In genomic region chr5:116579139-116579538, GRCh38 we compare ENCODE assay signal across 18 cellular contexts. TPM values are rescaled to one million over a fixed set of nuclear protein-coding genes. Genes with fewer than 3 reads are reported as not detected.
DNase-seq lines count a peak whose midpoint lies in the region; ATAC-seq, FAIRE-seq and TF ChIP-seq lines count a peak whose summit lies in the region.
"Had no signal": no experiment of that assay in that cellular context is flagged by ENCODE, and none has a peak within 500 bp of the region (broad histone marks: within the 10 kb centered on the region; RNA-seq: fewer than 3 reads in every experiment).

No MANE protein-coding gene starts in this region.

- no peak overlapping the region for H3K27ac ChIP-seq in kidney (ENCODE audit: low read depth in 2 of 2, low read length in 2 of 2)
- H3K27ac ChIP-seq: 22Rv1 had no signal

- peaks cover 0 to 2% of the 10 kb centered on the region in 2 donors for H3K9me3 Mint-ChIP-seq in activated T-cell treated with anti-CD3 and anti-CD28 coated beads, Interleukin-2, amount 50 U/mL, for 72 hours
- H3K9me3 Mint-ChIP-seq in neural crest cell, result no peaks in the 10 kb centered on the region
- H3K9me3 Mint-ChIP-seq: CD8-positive, alpha-beta T cell; HFFc6 had no signal

- no peak overlapping the region for H3K4me3 ChIP-seq in fibroblast of villous mesenchyme (ENCODE audit: low read depth, low read length)
- no peak overlapping the region for H3K4me3 ChIP-seq in kidney (ENCODE audit: low read length in 2 of 2)
- H3K4me3 ChIP-seq: HAP-1 had no signal

- no peaks in the 10 kb centered on the region for H3K36me3 ChIP-seq in kidney (ENCODE audit: control insufficient read depth in 1 of 2, insufficient read depth in 2 of 2, low read length in 2 of 2)
- H3K36me3 ChIP-seq: HAP-1 had no signal

- peak overlapping the region; percentile 20 for H3K27ac Mint-ChIP-seq in activated T-cell treated with anti-CD3 and anti-CD28 coated beads, Interleukin-2, amount 50 U/mL, for 72 hours
- no peak overlapping the region for H3K27ac Mint-ChIP-seq in neural crest cell (ENCODE audit: unreplicated experiment)
- H3K27ac Mint-ChIP-seq: CD14-positive monocyte; CD8-positive, alpha-beta T cell; HFFc6 had no signal

- H3K4me3 Mint-ChIP-seq in activated T-cell treated with anti-CD3 and anti-CD28 coated beads, Interleukin-2, amount 50 U/mL, for 72 hours, result no peak overlapping the region
- peak overlapping the region; percentile 61 for H3K4me3 Mint-ChIP-seq in neural crest cell
- H3K4me3 Mint-ChIP-seq: CD8-positive, alpha-beta T cell; HFFc6 had no signal

- H3K9ac ChIP-seq in kidney (ENCODE audit: low read length in 2 of 2), result no peak overlapping the region

- H3K4me1 Mint-ChIP-seq in activated T-cell treated with anti-CD3 and anti-CD28 coated beads, Interleukin-2, amount 50 U/mL, for 72 hours (ENCODE audit: low read depth), result peaks cover 33% of the 10 kb centered on the region
- H3K4me1 Mint-ChIP-seq in neural crest cell, result peaks cover 14% of the 10 kb centered on the region

- FAIRE-seq in kidney (lab: Jason Lieb, UNC), result no peak
- FAIRE-seq: GM19239, HTR-8/SVneo had no signal

- H3K9me3 ChIP-seq in kidney (ENCODE audit: control insufficient read depth in 1 of 2, low read length in 2 of 2), result no peaks in the 10 kb centered on the region
- H3K9me3 ChIP-seq: HAP-1 had no signal

- intact Hi-C loops in kidney (cut with DNase I), result no loop called here

- no peak for TF ChIP-seq CTCF in fibroblast of villous mesenchyme (IDR thresholded peaks at IDR 0.05; ENCODE audit: insufficient read depth, low read depth, low read length)
- no peak for TF ChIP-seq CTCF in neural crest cell (conservative IDR thresholded peaks at IDR 0.05)
- TF ChIP-seq CTCF in kidney (IDR thresholded peaks at IDR 0.05; ENCODE audit: borderline replicate concordance, extremely low read depth, insufficient read depth), result no peak

- no peak for ATAC-seq in activated T-cell treated with anti-CD3 and anti-CD28 coated beads, Interleukin-2, amount 50 U/mL, for 72 hours (replicated peaks in 1 of 2)
- ATAC-seq in SK-N-SH treated with all-trans-retinoic acid at 6 μM for 48 hours, result no peak
- ATAC-seq: CD8-positive, alpha-beta T cell had no signal

- H3K36me3 Mint-ChIP-seq in activated T-cell treated with anti-CD3 and anti-CD28 coated beads, Interleukin-2, amount 50 U/mL, for 72 hours (ENCODE audit: insufficient read depth in 2 of 2), result peaks cover 0 to 7% of the 10 kb centered on the region in 2 donors
- H3K36me3 Mint-ChIP-seq in neural crest cell (ENCODE audit: low read depth), result no peaks in the 10 kb centered on the region
- H3K36me3 Mint-ChIP-seq: CD8-positive, alpha-beta T cell had no signal

- H3K27me3 Mint-ChIP-seq in activated T-cell treated with anti-CD3 and anti-CD28 coated beads, Interleukin-2, amount 50 U/mL, for 72 hours (ENCODE audit: low read depth), result peaks cover 63% of the 10 kb centered on the region
- H3K27me3 Mint-ChIP-seq in neural crest cell (ENCODE audit: low read depth), result peaks cover 19% of the 10 kb centered on the region

- peaks cover 0 to 3% of the 10 kb centered on the region in 2 donors for H3K4me1 ChIP-seq in kidney (ENCODE audit: control insufficient read depth in 1 of 2, insufficient read depth in 1 of 2, low read depth in 1 of 2, low read length in 2 of 2)

- DNase-seq in activated T-cell treated with anti-CD3 and anti-CD28 coated beads, Interleukin-2, amount 50 U/mL, for 72 hours, result no peak
- DNase-seq in activated T-cell treated with anti-CD3 and anti-CD28 coated beads for 4 hours, result no peak
- peak; percentile 27 for DNase-seq in fibroblast of villous mesenchyme (ENCODE audit: low read depth)
- no peak for DNase-seq in neural crest cell (ENCODE audit: low read depth, low spot score)
- no peak for DNase-seq in pons (ENCODE audit: low spot score)
- DNase-seq in kidney, result no peak
- no peak for DNase-seq in NCI-H82 (lab: John Stamatoyannopoulos, UW)
- DNase-seq: CD8-positive, alpha-beta T cell; COR-L47; GF-D8; GOT3; HFFc6 had no signal

TF ChIP-seq in SK-N-SH treated with all-trans-retinoic acid at 6 μM for 48 hours, 23 proteins besides CTCF, POLR2A, EP300 and RAD21:
- TF ChIP-seq ESRRG (CRISPR knock-in tag; IDR thresholded peaks at IDR 0.05) (no peak), PATZ1 (CRISPR knock-in tag; IDR thresholded peaks at IDR 0.05; ENCODE audit: borderline replicate concordance) (no peak), ZNF70 (CRISPR knock-in tag; IDR thresholded peaks at IDR 0.05) (no peak), ZNF8 (CRISPR knock-in tag; IDR thresholded peaks at IDR 0.05) (no peak), ZNF565 (CRISPR knock-in tag; conservative IDR thresholded peaks at IDR 0.05; ENCODE audit: low read depth) (no peak), BACH2 (CRISPR knock-in tag; IDR thresholded peaks at IDR 0.05; ENCODE audit: borderline replicate concordance) (no peak), ISL1 (CRISPR knock-in tag; IDR thresholded peaks at IDR 0.05) (no peak), RARB (CRISPR knock-in tag; IDR thresholded peaks at IDR 0.05) (no peak), TCF4 (CRISPR knock-in tag; IDR thresholded peaks at IDR 0.05; ENCODE audit: borderline replicate concordance) (no peak)

RNA-seq across cellular contexts. Expression of gene SEMA6A, which starts 4.5 kb away (rescaled TPM):
- under 1 TPM; 0.23 to 0.50 TPM for total RNA-seq in activated T-cell treated with anti-CD3 and anti-CD28 coated beads, Interleukin-2, amount 50 U/mL, for 72 hours
- total RNA-seq in fibroblast of villous mesenchyme (0.97 and 2.2 TPM in 2 replicates), neural crest cell (30.0 and 34.0 TPM in 2 replicates), kidney (51.6 TPM)
- polyA plus RNA-seq in kidney (ENCODE audit: insufficient read depth, low read depth, low replicate concordance), result 4.0 TPM
- total RNA-seq: CD8-positive, alpha-beta T cell had no signal
